8 cellular contexts compared by ENCODE assay signal in genomic region chr9:127877566-127877998, GRCh38. TPM values are rescaled to one million over a fixed set of nuclear protein-coding genes. Genes with fewer than 3 reads are reported as not detected.
DNase-seq lines count a peak whose midpoint lies in the region; ATAC-seq and TF ChIP-seq lines count a peak whose summit lies in the region.

TSS of gene AK1 (minus strand) at chr9:127877675. CDS start at chr9:127874617, 3,058 bp downstream.

- DNase-seq in ACHN = peak; percentile 60
- no peak for DNase-seq in HFF-Myc (ENCODE audit: extremely low read depth, low read depth)
- DNase-seq in SHP77 treated with DMSO at 0.1 percent for 48 hours (lab: John Stamatoyannopoulos, UW) = peak; percentile 46
- DNase-seq in endodermal cell = peak; percentile 87
- DNase-seq in lower lobe of right lung = peak; percentile 88

- intact Hi-C loops in lower lobe of right lung (cut with DNase I) = no loop called here

- H3K27ac Mint-ChIP-seq in endodermal cell = no peak within 1 kb of the TSS

- H3K4me3 ChIP-seq in HFF-Myc (replicated peaks; ENCODE audit: low read depth, low read length) (peak within 1 kb of the TSS; percentile 46), endodermal cell (ENCODE audit: low read length) (peak within 1 kb of the TSS; percentile 81), lower lobe of right lung (peak within 1 kb of the TSS; percentile 67)

- 3 to 9% methylated on average over 18 to 44 of the region's 44 CpGs for WGBS in endodermal cell (ENCODE audit: insufficient coverage in 1 of 2, insufficient read length in 1 of 2), 2 experiments

- H3K27ac ChIP-seq in endodermal cell (ENCODE audit: low read depth, low read length) (no peak within 1 kb of the TSS), lower lobe of right lung (peak within 1 kb of the TSS; percentile 78)

- H3K4me1 Mint-ChIP-seq in endodermal cell = peaks cover 11% of the 10 kb centered on the region

- TF ChIP-seq CTCF in HFF-Myc (IDR thresholded peaks at IDR 0.05; ENCODE audit: low read depth, low read length, missing control alignments) (no peak), endodermal cell (conservative IDR thresholded peaks at IDR 0.05) (no peak), lower lobe of right lung (IDR thresholded peaks at IDR 0.05) (no peak), subcutaneous adipose tissue (IDR thresholded peaks at IDR 0.05; ENCODE audit: low read depth) (no peak)

- H3K4me1 ChIP-seq in endodermal cell (ENCODE audit: control insufficient read depth, insufficient read depth, low read length) (peaks cover 8% of the 10 kb centered on the region), lower lobe of right lung (peaks cover 54% of the 10 kb centered on the region)

- H3K36me3 Mint-ChIP-seq in endodermal cell (ENCODE audit: low read depth) = no peaks in the 10 kb centered on the region

- H3K4me3 Mint-ChIP-seq in endodermal cell = peak within 1 kb of the TSS; percentile 65

- H3K36me3 ChIP-seq in endodermal cell (ENCODE audit: control insufficient read depth, insufficient read depth, low read length) (no peaks in the 10 kb centered on the region), lower lobe of right lung (peaks cover 6% of the 10 kb centered on the region)

- no peaks in the 10 kb centered on the region for H3K9me3 Mint-ChIP-seq in endodermal cell

- H3K9ac ChIP-seq in endodermal cell (ENCODE audit: extremely low read depth, low read length, poor library complexity, severe bottlenecking) = no peak within 1 kb of the TSS

- no peaks in the 10 kb centered on the region for H3K27me3 Mint-ChIP-seq in endodermal cell (ENCODE audit: insufficient read depth)

- H3K27me3 ChIP-seq in endodermal cell (ENCODE audit: control insufficient read depth, insufficient read depth, low read length, poor library complexity, severe bottlenecking) (no peaks in the 10 kb centered on the region), lower lobe of right lung (ENCODE audit: low read depth) (no peaks in the 10 kb centered on the region)

- ATAC-seq in lower lobe of right lung (peak; percentile 81 to 85), GM19324 (IDR thresholded peaks at IDR 0.05; ENCODE audit: low FRiP score, unreplicated experiment) (no peak), HG03097 (IDR thresholded peaks at IDR 0.05; ENCODE audit: low FRiP score, unreplicated experiment) (no peak)

- H3K9me3 ChIP-seq in endodermal cell (ENCODE audit: control insufficient read depth, low read length) = no peaks in the 10 kb centered on the region
- no peaks in the 10 kb centered on the region for H3K9me3 ChIP-seq in lower lobe of right lung

- in situ Hi-C loops in ACHN (cut with HindIII; ENCODE audit: low pct_ligation_motif_present, low pct_unique_long_range_greater_than_20kb, low sequenced_read_pairs) = no loop called here

RNA-seq across cellular contexts. Expression of gene AK1, which starts in this region (rescaled TPM):
- total RNA-seq in endodermal cell (10 to 100 TPM; 19.0 to 22.8 TPM), lower lobe of right lung (185 TPM), subcutaneous adipose tissue (10 to 100 TPM; 14.2 to 35.6 (median 19.1) TPM)
- polyA plus RNA-seq in endodermal cell (2013, experiment 1 of 2) = 58.2 TPM
- polyA plus RNA-seq in endodermal cell (2013, experiment 2 of 2) = 50.8 TPM

Comparison
In these comparisons a context has a peak if more than half of its experiments do, and no peak if none do; other contexts are left out.
1. ATAC-seq: peak in lower lobe of right lung (2 of 2); none in GM19324 (single experiment) and HG03097 (single experiment).
2. Peak in every context shown above with its lines, with median percentiles within 50 percentile points of each other: H3K4me3 ChIP-seq.